In the genomic region with DNA sequence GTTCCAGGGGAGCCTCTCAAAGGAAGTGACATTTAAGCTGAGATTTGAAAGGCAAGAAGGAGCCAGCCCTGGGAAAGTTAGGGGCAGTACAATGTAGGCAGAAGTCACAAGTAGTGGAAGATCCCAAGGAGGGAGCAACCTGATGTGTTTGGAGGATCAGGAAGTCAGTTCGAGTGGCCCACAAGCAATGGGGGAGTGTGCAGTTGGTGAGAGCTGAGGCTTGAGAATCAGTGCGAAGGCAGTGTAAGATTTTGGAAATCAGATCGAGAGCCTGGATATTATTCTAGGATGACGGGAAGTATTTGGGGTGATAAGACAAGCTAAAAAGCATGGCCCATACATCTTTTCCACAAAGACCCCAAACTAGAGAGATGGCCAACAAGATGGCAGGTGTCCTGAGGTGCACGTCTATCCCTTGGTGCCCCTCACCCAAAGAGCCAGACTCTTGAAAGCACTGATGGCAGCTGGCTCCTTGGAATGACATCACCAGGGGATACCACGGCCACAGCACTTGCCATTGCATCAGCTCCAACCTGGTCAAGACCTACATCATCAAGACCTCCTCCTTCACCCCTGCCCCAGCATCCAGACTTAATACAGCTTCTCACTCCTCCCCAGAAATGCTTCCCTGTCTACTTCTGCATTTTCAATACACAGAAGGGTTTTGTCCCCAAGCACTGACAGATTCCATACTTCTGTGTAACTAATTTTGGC, we compare ENCODE assay signal across 1 cellular context.
A peak's percentile ranks its signal among the peaks of the same experiment; 100 is the strongest.
TF ChIP-seq lines count a peak whose summit lies in the region.

No MANE protein-coding gene starts in this region.

TF ChIP-seq in HEK293, 187 proteins besides CTCF, POLR2A, EP300 and RAD21 (continued from another document and continues in another):
- TF ChIP-seq, protein P1, sequence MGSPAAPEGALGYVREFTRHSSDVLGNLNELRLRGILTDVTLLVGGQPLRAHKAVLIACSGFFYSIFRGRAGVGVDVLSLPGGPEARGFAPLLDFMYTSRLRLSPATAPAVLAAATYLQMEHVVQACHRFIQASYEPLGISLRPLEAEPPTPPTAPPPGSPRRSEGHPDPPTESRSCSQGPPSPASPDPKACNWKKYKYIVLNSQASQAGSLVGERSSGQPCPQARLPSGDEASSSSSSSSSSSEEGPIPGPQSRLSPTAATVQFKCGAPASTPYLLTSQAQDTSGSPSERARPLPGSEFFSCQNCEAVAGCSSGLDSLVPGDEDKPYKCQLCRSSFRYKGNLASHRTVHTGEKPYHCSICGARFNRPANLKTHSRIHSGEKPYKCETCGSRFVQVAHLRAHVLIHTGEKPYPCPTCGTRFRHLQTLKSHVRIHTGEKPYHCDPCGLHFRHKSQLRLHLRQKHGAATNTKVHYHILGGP (tag by site-specific recombination; IDR thresholded peaks at IDR 0.05): no peak
- TF ChIP-seq, protein P2, sequence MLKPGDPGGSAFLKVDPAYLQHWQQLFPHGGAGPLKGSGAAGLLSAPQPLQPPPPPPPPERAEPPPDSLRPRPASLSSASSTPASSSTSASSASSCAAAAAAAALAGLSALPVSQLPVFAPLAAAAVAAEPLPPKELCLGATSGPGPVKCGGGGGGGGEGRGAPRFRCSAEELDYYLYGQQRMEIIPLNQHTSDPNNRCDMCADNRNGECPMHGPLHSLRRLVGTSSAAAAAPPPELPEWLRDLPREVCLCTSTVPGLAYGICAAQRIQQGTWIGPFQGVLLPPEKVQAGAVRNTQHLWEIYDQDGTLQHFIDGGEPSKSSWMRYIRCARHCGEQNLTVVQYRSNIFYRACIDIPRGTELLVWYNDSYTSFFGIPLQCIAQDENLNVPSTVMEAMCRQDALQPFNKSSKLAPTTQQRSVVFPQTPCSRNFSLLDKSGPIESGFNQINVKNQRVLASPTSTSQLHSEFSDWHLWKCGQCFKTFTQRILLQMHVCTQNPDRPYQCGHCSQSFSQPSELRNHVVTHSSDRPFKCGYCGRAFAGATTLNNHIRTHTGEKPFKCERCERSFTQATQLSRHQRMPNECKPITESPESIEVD (tag by site-specific recombination; IDR thresholded peaks at IDR 0.05): no peak
- TF ChIP-seq, protein P3, sequence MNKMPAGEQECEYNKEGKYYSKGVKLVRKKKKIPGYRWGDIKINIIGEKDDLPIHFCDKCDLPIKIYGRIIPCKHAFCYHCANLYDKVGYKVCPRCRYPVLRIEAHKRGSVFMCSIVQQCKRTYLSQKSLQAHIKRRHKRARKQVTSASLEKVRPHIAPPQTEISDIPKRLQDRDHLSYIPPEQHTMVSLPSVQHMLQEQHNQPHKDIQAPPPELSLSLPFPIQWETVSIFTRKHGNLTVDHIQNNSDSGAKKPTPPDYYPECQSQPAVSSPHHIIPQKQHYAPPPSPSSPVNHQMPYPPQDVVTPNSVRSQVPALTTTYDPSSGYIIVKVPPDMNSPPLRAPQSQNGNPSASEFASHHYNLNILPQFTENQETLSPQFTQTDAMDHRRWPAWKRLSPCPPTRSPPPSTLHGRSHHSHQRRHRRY (tag by site-specific recombination; IDR thresholded peaks at IDR 0.05): no peak
- TF ChIP-seq YY2 (tag by site-specific recombination; IDR thresholded peaks at IDR 0.05) (peak; percentile 38; the same call in 1 of the 2 replicates), ZNF248 (tag by site-specific recombination; IDR thresholded peaks at IDR 0.05) (no peak), ZBTB21 (tag by site-specific recombination; IDR thresholded peaks at IDR 0.05) (0 out of 2 replicates have a peak, but pooled peaks have one; percentile 34), SETDB1 (IDR thresholded peaks at IDR 0.05; ENCODE audit: insufficient read length, low read length) (no peak), ZBTB17 (tag by site-specific recombination; IDR thresholded peaks at IDR 0.05) (0 out of 2 replicates have a peak, but pooled peaks have one; percentile 24), ZNF596 (tag by site-specific recombination; IDR thresholded peaks at IDR 0.05) (no peak), WT1 (tag by site-specific recombination; IDR thresholded peaks at IDR 0.05) (no peak), ZNF311 (tag by site-specific recombination; IDR thresholded peaks at IDR 0.05; ENCODE audit: borderline replicate concordance) (no peak), GFI1B (tag by site-specific recombination; IDR thresholded peaks at IDR 0.05) (peak; percentile 78; the same call in 1 of the 2 replicates), ZNF335 (tag by site-specific recombination; conservative IDR thresholded peaks at IDR 0.05) (peak; percentile 36), ZNF302 (tag by site-specific recombination; IDR thresholded peaks at IDR 0.05; ENCODE audit: low read depth) (no peak), ZSCAN30 (tag by site-specific recombination; IDR thresholded peaks at IDR 0.05) (no peak), ZNF677 (tag by site-specific recombination; IDR thresholded peaks at IDR 0.05) (no peak), SCRT1 (tag by site-specific recombination; IDR thresholded peaks at IDR 0.05; ENCODE audit: borderline replicate concordance) (no peak), ZNF133 (tag by site-specific recombination; IDR thresholded peaks at IDR 0.05) (no peak), SP3 (tag by site-specific recombination; IDR thresholded peaks at IDR 0.05) (peak; percentile 27; the same call in 1 of the 2 replicates), ZNF366 (tag by site-specific recombination; conservative IDR thresholded peaks at IDR 0.05) (no peak), ZNF423 (tag by site-specific recombination; IDR thresholded peaks at IDR 0.05) (no peak), ZNF394 (tag by site-specific recombination; IDR thresholded peaks at IDR 0.05; ENCODE audit: borderline replicate concordance) (no peak), ZNF837 (tag by site-specific recombination; IDR thresholded peaks at IDR 0.05) (no peak), KLF16 (tag by site-specific recombination; IDR thresholded peaks at IDR 0.05) (no peak; the same call in 1 of the 2 replicates), ZNF76 (tag by site-specific recombination; IDR thresholded peaks at IDR 0.05; ENCODE audit: borderline replicate concordance, low read depth) (no peak), ZNF701 (tag by site-specific recombination; IDR thresholded peaks at IDR 0.05) (no peak), ZNF600 (tag by site-specific recombination; IDR thresholded peaks at IDR 0.05) (no peak), ZFP3 (tag by site-specific recombination; IDR thresholded peaks at IDR 0.05; ENCODE audit: low read depth) (no peak), ZNF132 (tag by site-specific recombination; IDR thresholded peaks at IDR 0.05; ENCODE audit: borderline replicate concordance) (no peak)
- TF ChIP-seq, protein P4, sequence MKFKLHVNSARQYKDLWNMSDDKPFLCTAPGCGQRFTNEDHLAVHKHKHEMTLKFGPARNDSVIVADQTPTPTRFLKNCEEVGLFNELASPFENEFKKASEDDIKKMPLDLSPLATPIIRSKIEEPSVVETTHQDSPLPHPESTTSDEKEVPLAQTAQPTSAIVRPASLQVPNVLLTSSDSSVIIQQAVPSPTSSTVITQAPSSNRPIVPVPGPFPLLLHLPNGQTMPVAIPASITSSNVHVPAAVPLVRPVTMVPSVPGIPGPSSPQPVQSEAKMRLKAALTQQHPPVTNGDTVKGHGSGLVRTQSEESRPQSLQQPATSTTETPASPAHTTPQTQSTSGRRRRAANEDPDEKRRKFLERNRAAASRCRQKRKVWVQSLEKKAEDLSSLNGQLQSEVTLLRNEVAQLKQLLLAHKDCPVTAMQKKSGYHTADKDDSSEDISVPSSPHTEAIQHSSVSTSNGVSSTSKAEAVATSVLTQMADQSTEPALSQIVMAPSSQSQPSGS (tag by site-specific recombination; IDR thresholded peaks at IDR 0.05; ENCODE audit: low read depth): peak; percentile 85
- TF ChIP-seq, protein P5, sequence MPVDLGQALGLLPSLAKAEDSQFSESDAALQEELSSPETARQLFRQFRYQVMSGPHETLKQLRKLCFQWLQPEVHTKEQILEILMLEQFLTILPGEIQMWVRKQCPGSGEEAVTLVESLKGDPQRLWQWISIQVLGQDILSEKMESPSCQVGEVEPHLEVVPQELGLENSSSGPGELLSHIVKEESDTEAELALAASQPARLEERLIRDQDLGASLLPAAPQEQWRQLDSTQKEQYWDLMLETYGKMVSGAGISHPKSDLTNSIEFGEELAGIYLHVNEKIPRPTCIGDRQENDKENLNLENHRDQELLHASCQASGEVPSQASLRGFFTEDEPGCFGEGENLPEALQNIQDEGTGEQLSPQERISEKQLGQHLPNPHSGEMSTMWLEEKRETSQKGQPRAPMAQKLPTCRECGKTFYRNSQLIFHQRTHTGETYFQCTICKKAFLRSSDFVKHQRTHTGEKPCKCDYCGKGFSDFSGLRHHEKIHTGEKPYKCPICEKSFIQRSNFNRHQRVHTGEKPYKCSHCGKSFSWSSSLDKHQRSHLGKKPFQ (tag by site-specific recombination; IDR thresholded peaks at IDR 0.05): no peak
- TF ChIP-seq, protein P6, sequence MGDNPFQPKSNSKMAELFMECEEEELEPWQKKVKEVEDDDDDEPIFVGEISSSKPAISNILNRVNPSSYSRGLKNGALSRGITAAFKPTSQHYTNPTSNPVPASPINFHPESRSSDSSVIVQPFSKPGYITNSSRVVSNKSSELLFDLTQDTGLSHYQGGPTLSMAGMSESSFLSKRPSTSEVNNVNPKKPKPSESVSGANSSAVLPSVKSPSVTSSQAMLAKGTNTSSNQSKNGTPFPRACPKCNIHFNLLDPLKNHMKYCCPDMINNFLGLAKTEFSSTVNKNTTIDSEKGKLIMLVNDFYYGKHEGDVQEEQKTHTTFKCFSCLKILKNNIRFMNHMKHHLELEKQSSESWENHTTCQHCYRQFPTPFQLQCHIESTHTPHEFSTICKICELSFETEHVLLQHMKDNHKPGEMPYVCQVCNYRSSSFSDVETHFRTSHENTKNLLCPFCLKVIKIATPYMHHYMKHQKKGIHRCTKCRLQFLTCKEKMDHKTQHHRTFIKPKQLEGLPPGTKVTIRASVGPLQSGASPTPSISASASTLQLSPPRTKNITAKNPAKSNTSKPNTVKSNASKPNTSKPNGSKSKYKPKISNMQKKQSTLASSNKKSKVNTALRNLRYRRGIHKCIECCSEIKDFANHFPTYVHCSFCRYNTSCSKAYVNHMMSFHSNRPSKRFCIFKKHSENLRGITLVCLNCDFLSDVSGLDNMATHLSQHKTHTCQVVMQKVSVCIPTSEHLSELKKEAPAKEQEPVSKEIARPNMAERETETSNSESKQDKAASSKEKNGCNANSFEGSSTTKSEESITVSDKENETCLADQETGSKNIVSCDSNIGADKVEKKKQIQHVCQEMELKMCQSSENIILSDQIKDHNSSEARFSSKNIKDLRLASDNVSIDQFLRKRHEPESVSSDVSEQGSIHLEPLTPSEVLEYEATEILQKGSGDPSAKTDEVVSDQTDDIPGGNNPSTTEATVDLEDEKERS (tag by site-specific recombination; IDR thresholded peaks at IDR 0.05): no peak
- TF ChIP-seq, protein P7, sequence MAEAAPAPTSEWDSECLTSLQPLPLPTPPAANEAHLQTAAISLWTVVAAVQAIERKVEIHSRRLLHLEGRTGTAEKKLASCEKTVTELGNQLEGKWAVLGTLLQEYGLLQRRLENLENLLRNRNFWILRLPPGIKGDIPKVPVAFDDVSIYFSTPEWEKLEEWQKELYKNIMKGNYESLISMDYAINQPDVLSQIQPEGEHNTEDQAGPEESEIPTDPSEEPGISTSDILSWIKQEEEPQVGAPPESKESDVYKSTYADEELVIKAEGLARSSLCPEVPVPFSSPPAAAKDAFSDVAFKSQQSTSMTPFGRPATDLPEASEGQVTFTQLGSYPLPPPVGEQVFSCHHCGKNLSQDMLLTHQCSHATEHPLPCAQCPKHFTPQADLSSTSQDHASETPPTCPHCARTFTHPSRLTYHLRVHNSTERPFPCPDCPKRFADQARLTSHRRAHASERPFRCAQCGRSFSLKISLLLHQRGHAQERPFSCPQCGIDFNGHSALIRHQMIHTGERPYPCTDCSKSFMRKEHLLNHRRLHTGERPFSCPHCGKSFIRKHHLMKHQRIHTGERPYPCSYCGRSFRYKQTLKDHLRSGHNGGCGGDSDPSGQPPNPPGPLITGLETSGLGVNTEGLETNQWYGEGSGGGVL (tag by site-specific recombination; IDR thresholded peaks at IDR 0.05): peak; percentile 41; the same call in 1 of the 2 replicates
- TF ChIP-seq, protein P8, sequence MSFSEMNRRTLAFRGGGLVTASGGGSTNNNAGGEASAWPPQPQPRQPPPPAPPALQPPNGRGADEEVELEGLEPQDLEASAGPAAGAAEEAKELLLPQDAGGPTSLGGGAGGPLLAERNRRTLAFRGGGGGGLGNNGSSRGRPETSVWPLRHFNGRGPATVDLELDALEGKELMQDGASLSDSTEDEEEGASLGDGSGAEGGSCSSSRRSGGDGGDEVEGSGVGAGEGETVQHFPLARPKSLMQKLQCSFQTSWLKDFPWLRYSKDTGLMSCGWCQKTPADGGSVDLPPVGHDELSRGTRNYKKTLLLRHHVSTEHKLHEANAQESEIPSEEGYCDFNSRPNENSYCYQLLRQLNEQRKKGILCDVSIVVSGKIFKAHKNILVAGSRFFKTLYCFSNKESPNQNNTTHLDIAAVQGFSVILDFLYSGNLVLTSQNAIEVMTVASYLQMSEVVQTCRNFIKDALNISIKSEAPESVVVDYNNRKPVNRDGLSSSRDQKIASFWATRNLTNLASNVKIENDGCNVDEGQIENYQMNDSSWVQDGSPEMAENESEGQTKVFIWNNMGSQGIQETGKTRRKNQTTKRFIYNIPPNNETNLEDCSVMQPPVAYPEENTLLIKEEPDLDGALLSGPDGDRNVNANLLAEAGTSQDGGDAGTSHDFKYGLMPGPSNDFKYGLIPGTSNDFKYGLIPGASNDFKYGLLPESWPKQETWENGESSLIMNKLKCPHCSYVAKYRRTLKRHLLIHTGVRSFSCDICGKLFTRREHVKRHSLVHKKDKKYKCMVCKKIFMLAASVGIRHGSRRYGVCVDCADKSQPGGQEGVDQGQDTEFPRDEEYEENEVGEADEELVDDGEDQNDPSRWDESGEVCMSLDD (tag by site-specific recombination; IDR thresholded peaks at IDR 0.05): 0 out of 2 replicates have a peak, but pooled peaks have one; percentile 43
- TF ChIP-seq, protein P9, sequence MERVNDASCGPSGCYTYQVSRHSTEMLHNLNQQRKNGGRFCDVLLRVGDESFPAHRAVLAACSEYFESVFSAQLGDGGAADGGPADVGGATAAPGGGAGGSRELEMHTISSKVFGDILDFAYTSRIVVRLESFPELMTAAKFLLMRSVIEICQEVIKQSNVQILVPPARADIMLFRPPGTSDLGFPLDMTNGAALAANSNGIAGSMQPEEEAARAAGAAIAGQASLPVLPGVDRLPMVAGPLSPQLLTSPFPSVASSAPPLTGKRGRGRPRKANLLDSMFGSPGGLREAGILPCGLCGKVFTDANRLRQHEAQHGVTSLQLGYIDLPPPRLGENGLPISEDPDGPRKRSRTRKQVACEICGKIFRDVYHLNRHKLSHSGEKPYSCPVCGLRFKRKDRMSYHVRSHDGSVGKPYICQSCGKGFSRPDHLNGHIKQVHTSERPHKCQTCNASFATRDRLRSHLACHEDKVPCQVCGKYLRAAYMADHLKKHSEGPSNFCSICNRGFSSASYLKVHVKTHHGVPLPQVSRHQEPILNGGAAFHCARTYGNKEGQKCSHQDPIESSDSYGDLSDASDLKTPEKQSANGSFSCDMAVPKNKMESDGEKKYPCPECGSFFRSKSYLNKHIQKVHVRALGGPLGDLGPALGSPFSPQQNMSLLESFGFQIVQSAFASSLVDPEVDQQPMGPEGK (tag by site-specific recombination; IDR thresholded peaks at IDR 0.05): no peak
